In genomic region chr5:54517174-54517511, GRCh38 we compare ENCODE assay signal across 8 cellular contexts. TPM values are rescaled to one million over a fixed set of nuclear protein-coding genes. Genes with fewer than 3 reads are reported as not detected.
DNase-seq lines count a peak whose midpoint lies in the region; ATAC-seq and TF ChIP-seq lines count a peak whose summit lies in the region.

No MANE protein-coding gene starts in this region.

- H3K4me1 Mint-ChIP-seq in activated CD8-positive, alpha-beta T cell treated with anti-CD3 and anti-CD28 coated beads, Interleukin-2, amount 10 ng/mL, durations not matched to agents 7 days and 5 days (ENCODE audit: low read depth) = peaks cover 39% of the 10 kb centered on the region
- H3K4me1 Mint-ChIP-seq in type B pancreatic cell (ENCODE audit: unreplicated experiment) = peaks cover 44% of the 10 kb centered on the region

- H3K4me3 Mint-ChIP-seq in activated CD8-positive, alpha-beta T cell treated with anti-CD3 and anti-CD28 coated beads, Interleukin-2, amount 10 ng/mL, durations not matched to agents 7 days and 5 days = peak overlapping the region; percentile 74
- H3K4me3 Mint-ChIP-seq in type B pancreatic cell = peak overlapping the region; percentile 74

- H3K4me3 ChIP-seq in BE2C (ENCODE audit: low read depth, low read length) (peak overlapping the region; percentile 39), HAP-1 (peak overlapping the region; percentile 29)

- H3K27me3 Mint-ChIP-seq in activated CD8-positive, alpha-beta T cell treated with anti-CD3 and anti-CD28 coated beads, Interleukin-2, amount 10 ng/mL, durations not matched to agents 7 days and 5 days (ENCODE audit: low read depth) = peaks cover 19% of the 10 kb centered on the region
- H3K27me3 Mint-ChIP-seq in type B pancreatic cell = no peaks in the 10 kb centered on the region

- POLR2A ChIA-PET in activated CD8-positive, alpha-beta T cell treated with anti-CD3 and anti-CD28 coated beads, Interleukin-2, amount 10 ng/mL, durations not matched to agents 7 days and 5 days (lab: Charles Lee) = interaction anchor here (0.9 to 1.9 kb wide), 6 partner anchors 93 to 386 kb away, joined by 3 to 8 read pairs (median 5); no protein-coding TSS in a partner anchor

- H3K36me3 ChIP-seq in BE2C (peaks cover 7% of the 10 kb centered on the region), HAP-1 (replicated peaks) (peaks cover 3% of the 10 kb centered on the region)

- H3K4me1 ChIP-seq in BE2C = no peaks in the 10 kb centered on the region; the same call in 1 of the 2 replicates
- H3K4me1 ChIP-seq in HAP-1 = peaks cover 13% of the 10 kb centered on the region; the same call in 1 of the 2 replicates

- peak; percentile 7 for ATAC-seq in activated CD8-positive, alpha-beta T cell treated with anti-CD3 and anti-CD28 coated beads, Interleukin-2, amount 10 ng/mL, durations not matched to agents 7 days and 5 days
- peak; percentile 55 for ATAC-seq in left colon

- H3K27me3 ChIP-seq in BE2C (no peaks in the 10 kb centered on the region), HAP-1 (ENCODE audit: low read depth) (no peaks in the 10 kb centered on the region)

- CTCF ChIA-PET in activated CD8-positive, alpha-beta T cell treated with anti-CD3 and anti-CD28 coated beads, Interleukin-2, amount 10 ng/mL, durations not matched to agents 7 days and 5 days (lab: Charles Lee) = interaction anchor here (0.7 to 5.3 kb wide), 49 partner anchors 8 to 650 kb away, joined by 3 to 142 read pairs (median 4); partner anchors contain the start of genes ARL15 and GPX8

- intact Hi-C loops in left colon (cut with DNase I, micrococcal nuclease) = loop anchor here in 1 of 2 donors (10.0 kb wide), 1 partner anchor 328 kb away; no protein-coding TSS in a partner anchor

- DNase-seq in BE2C = no peak
- DNase-seq in HAP-1 (ENCODE audit: low spot score in 2 of 2) = peak; percentile 45
- no peak for DNase-seq in activated CD8-positive, alpha-beta T cell treated with anti-CD3 and anti-CD28 coated beads, Interleukin-2, amount 10 ng/mL, durations not matched to agents 7 days and 5 days
- no peak for DNase-seq in left colon
- DNase-seq in type B pancreatic cell (ENCODE audit: extremely low spot score, unreplicated experiment) = no peak
- DNase-seq in DMS 273 treated with DMSO at 0.1 percent for 48 hours (lab: John Stamatoyannopoulos, UW) = no peak
- no peak for DNase-seq in SHP77 (lab: John Stamatoyannopoulos, UW)
- DNase-seq in T1000 (lab: John Stamatoyannopoulos, UW) = no peak

- in situ Hi-C loops in HAP-1 (cut with MboI; ENCODE audit: low sequenced_read_pairs) = loop anchor here (10.0 kb wide), 1 partner anchor 348 kb away; no protein-coding TSS in a partner anchor

- H3K27ac Mint-ChIP-seq in activated CD8-positive, alpha-beta T cell treated with anti-CD3 and anti-CD28 coated beads, Interleukin-2, amount 10 ng/mL, durations not matched to agents 7 days and 5 days = no peak overlapping the region
- no peak overlapping the region for H3K27ac Mint-ChIP-seq in type B pancreatic cell

- no peaks in the 10 kb centered on the region for H3K9me3 ChIP-seq in BE2C
- no peaks in the 10 kb centered on the region for H3K9me3 ChIP-seq in HAP-1

- TF ChIP-seq CTCF in BE2C (IDR thresholded peaks at IDR 0.05; ENCODE audit: low read depth, low read length) (no peak), type B pancreatic cell (conservative IDR thresholded peaks at IDR 0.05) (no peak)

- peaks cover 30% of the 10 kb centered on the region for H3K36me3 Mint-ChIP-seq in activated CD8-positive, alpha-beta T cell treated with anti-CD3 and anti-CD28 coated beads, Interleukin-2, amount 10 ng/mL, durations not matched to agents 7 days and 5 days (ENCODE audit: low read depth)
- H3K36me3 Mint-ChIP-seq in type B pancreatic cell = peaks cover 6% of the 10 kb centered on the region

- H3K9me3 Mint-ChIP-seq in activated CD8-positive, alpha-beta T cell treated with anti-CD3 and anti-CD28 coated beads, Interleukin-2, amount 10 ng/mL, durations not matched to agents 7 days and 5 days (ENCODE audit: insufficient read depth) = no peaks in the 10 kb centered on the region
- no peaks in the 10 kb centered on the region for H3K9me3 Mint-ChIP-seq in type B pancreatic cell

RNA-seq across cellular contexts. Expression of gene SNX18, which starts 0.4 kb away (rescaled TPM):
- polyA plus RNA-seq in BE2C (2012; ENCODE audit: insufficient read depth, insufficient read length, low read depth) = 21.6 TPM
- total RNA-seq in activated CD8-positive, alpha-beta T cell treated with anti-CD3 and anti-CD28 coated beads, Interleukin-2, amount 10 ng/mL, durations not matched to agents 7 days and 5 days = 10 to 100 TPM; 17.1 to 19.3 TPM
- total RNA-seq in left colon (10 to 100 TPM; 10.6 to 16.8 TPM), type B pancreatic cell (ENCODE audit: low replicate concordance) (23.6 and 27.1 TPM in 2 replicates)

Comparison
In these comparisons a context has a peak if more than half of its experiments do, and no peak if none do; other contexts are left out.
1. DNase-seq: peak in HAP-1 (2 of 2); none in BE2C (single experiment), activated CD8-positive, alpha-beta T cell treated with anti-CD3 and anti-CD28 coated beads, Interleukin-2, amount 10 ng/mL, durations not matched to agents 7 days and 5 days (single experiment), left colon (0 of 2), type B pancreatic cell (single experiment), DMS 273 treated with DMSO at 0.1 percent for 48 hours (single experiment), SHP77 (0 of 2) and T1000 (single experiment).